8 cellular contexts compared by ENCODE assay signal in genomic region chrX:86133761-86134160, GRCh38. TPM values are rescaled to one million over a fixed set of nuclear protein-coding genes. Genes with fewer than 3 reads are reported as not detected.
A peak's percentile ranks its signal among the peaks of the same experiment; 100 is the strongest.
DNase-seq lines count a peak whose midpoint lies in the region; ATAC-seq and TF ChIP-seq lines count a peak whose summit lies in the region.

No MANE protein-coding gene starts in this region.

- TF ChIP-seq CTCF in left ventricle myocardium inferior (IDR thresholded peaks at IDR 0.05; ENCODE audit: borderline replicate concordance) (peak; percentile 53), epithelial cell of proximal tubule (conservative IDR thresholded peaks at IDR 0.05; ENCODE audit: low read depth, low read length) (peak; percentile 55)

- DNase-seq in left ventricle myocardium inferior (no peak), cardiac septum (ENCODE audit: low spot score) (no peak), NCI-H748 (lab: John Stamatoyannopoulos, UW; ENCODE audit: unreplicated experiment) (peak; percentile 21), epithelial cell of proximal tubule (ENCODE audit: low read depth) (no peak), D341Med (ENCODE audit: low spot score) (no peak)
- DNase-seq in activated T-cell treated with anti-CD3 and anti-CD28 coated beads, Interleukin-2, amount 50 U/mL, for 4 hours, result no peak

- no peaks in the 10 kb centered on the region for H3K4me1 ChIP-seq in left ventricle myocardium inferior

- H3K27me3 Mint-ChIP-seq in activated T-cell treated with anti-CD3 and anti-CD28 coated beads, Interleukin-2, amount 50 U/mL, for 4 hours (ENCODE audit: low read depth), result no peaks in the 10 kb centered on the region

- H3K4me1 Mint-ChIP-seq in activated T-cell treated with anti-CD3 and anti-CD28 coated beads, Interleukin-2, amount 50 U/mL, for 4 hours (ENCODE audit: low read depth), result no peaks in the 10 kb centered on the region

- no peaks in the 10 kb centered on the region for H3K9me3 ChIP-seq in left ventricle myocardium inferior (replicated peaks)

- no peaks in the 10 kb centered on the region for H3K27me3 ChIP-seq in left ventricle myocardium inferior (ENCODE audit: low read depth)

- no peaks in the 10 kb centered on the region for H3K36me3 ChIP-seq in left ventricle myocardium inferior

- no peaks in the 10 kb centered on the region for H3K9me3 Mint-ChIP-seq in activated T-cell treated with anti-CD3 and anti-CD28 coated beads, Interleukin-2, amount 50 U/mL, for 4 hours

- no peak for ATAC-seq in HG03460 (IDR thresholded peaks at IDR 0.05; ENCODE audit: unreplicated experiment)
- no peak for ATAC-seq in activated T-cell treated with anti-CD3 and anti-CD28 coated beads, Interleukin-2, amount 50 U/mL, for 4 hours
- no peak for ATAC-seq in GM19467 (IDR thresholded peaks at IDR 0.05; ENCODE audit: unreplicated experiment)

- no peaks in the 10 kb centered on the region for H3K36me3 Mint-ChIP-seq in activated T-cell treated with anti-CD3 and anti-CD28 coated beads, Interleukin-2, amount 50 U/mL, for 4 hours (ENCODE audit: insufficient read depth)

- H3K27ac ChIP-seq in left ventricle myocardium inferior (replicated peaks), result no peak overlapping the region

- H3K4me3 ChIP-seq in left ventricle myocardium inferior, result no peak overlapping the region
- no peak overlapping the region for H3K4me3 ChIP-seq in epithelial cell of proximal tubule (ENCODE audit: low read depth, low read length)

- H3K4me3 Mint-ChIP-seq in activated T-cell treated with anti-CD3 and anti-CD28 coated beads, Interleukin-2, amount 50 U/mL, for 4 hours, result no peak overlapping the region

- intact Hi-C loops in left ventricle myocardium inferior (cut with micrococcal nuclease), result no loop called here
- intact Hi-C loops in cardiac septum (cut with DNase I), result no loop called here

RNA-seq across cellular contexts. Expression of gene DACH2, which starts 14.5 kb away (rescaled TPM):
- total RNA-seq in left ventricle myocardium inferior, result not detected
- total RNA-seq in cardiac septum, result not detected
- not detected in 2 replicates for total RNA-seq in epithelial cell of proximal tubule
- not detected for total RNA-seq in activated T-cell treated with anti-CD3 and anti-CD28 coated beads, Interleukin-2, amount 50 U/mL, for 4 hours
